8 cellular contexts compared by ENCODE assay signal in genomic region chr15:74614744-74615312, GRCh38. TPM values are rescaled to one million over a fixed set of nuclear protein-coding genes. Genes with fewer than 3 reads are reported as not detected.
A peak's percentile ranks its signal among the peaks of the same experiment; 100 is the strongest.
DNase-seq lines count a peak whose midpoint lies in the region; ATAC-seq, FAIRE-seq and TF ChIP-seq lines count a peak whose summit lies in the region.

No MANE protein-coding gene starts in this region.

- peaks cover 21 to 25% (median 24%) of the 10 kb centered on the region in 3 donors for H3K4me1 Mint-ChIP-seq in IgD-negative memory B cell

- H3K9me3 ChIP-seq in adrenal gland (replicated peaks in 1 of 3): no peaks in the 10 kb centered on the region
- no peaks in the 10 kb centered on the region for H3K9me3 ChIP-seq in right atrium auricular region

- H3K27ac Mint-ChIP-seq in IgD-negative memory B cell: peak overlapping the region; percentile 98 to 99 (median 99)

- intact Hi-C loops in adrenal gland (cut with DNase I): loop anchor here in 1 of 2 donors (10.0 kb wide), 1 partner anchor 70 kb away; the partner anchor contains the start of gene ARID3B

- TF ChIP-seq POLR2A in adrenal gland (IDR thresholded peaks at IDR 0.05): peak in 1 of 2 donors; percentile 32

- H3K4me1 ChIP-seq in adrenal gland (replicated peaks in 1 of 2) (peaks cover 9 to 33% of the 10 kb centered on the region in 2 donors), right atrium auricular region (peaks cover 0 to 57% of the 10 kb centered on the region in 2 donors)

- WGBS in adrenal gland, 4 donors: 0 to 1% (median 0%) methylated on average over 6 to 50 of the region's 50 CpGs

- no peaks in the 10 kb centered on the region for H3K27me3 ChIP-seq in adrenal gland
- no peaks in the 10 kb centered on the region for H3K27me3 ChIP-seq in right atrium auricular region

- H3K27me3 Mint-ChIP-seq in IgD-negative memory B cell: no peaks in the 10 kb centered on the region

- DNase-seq in D721Med (ENCODE audit: insufficient read length, low spot score) (peak; percentile 94), T follicular helper cell (ENCODE audit: low read depth) (peak; percentile 88), adrenal gland (peak; percentile 75 to 89 (median 81)), right atrium auricular region (ENCODE audit: low spot score) (peak; percentile 82), retina (peak; percentile 87), OCI-M2 (lab: John Stamatoyannopoulos, UW; ENCODE audit: unreplicated experiment) (no peak)

- H3K9me3 Mint-ChIP-seq in IgD-negative memory B cell: no peaks in the 10 kb centered on the region

- peak overlapping the region in 3 of 4 donors; percentile 44 to 60 (median 60) for H3K4me3 ChIP-seq in adrenal gland
- H3K4me3 ChIP-seq in right atrium auricular region: peak overlapping the region; percentile 95 to 96

- ATAC-seq in GM21526 (IDR thresholded peaks at IDR 0.05; ENCODE audit: low FRiP score, unreplicated experiment): peak; percentile 47

- peak overlapping the region; percentile 75 to 100 (median 98) for H3K27ac ChIP-seq in adrenal gland
- H3K27ac ChIP-seq in right atrium auricular region: peak overlapping the region; percentile 95 to 96

- H3K4me3 Mint-ChIP-seq in IgD-negative memory B cell: peak overlapping the region; percentile 93 to 98 (median 96)

- H3K36me3 ChIP-seq in adrenal gland (replicated peaks in 1 of 2) (peaks cover 0 to 10% of the 10 kb centered on the region in 2 donors), right atrium auricular region (peaks cover 11% of the 10 kb centered on the region)

- H3K36me3 Mint-ChIP-seq in IgD-negative memory B cell: no peaks in the 10 kb centered on the region

- no peak for FAIRE-seq in D721Med (lab: Jason Lieb, UNC)

- TF ChIP-seq CTCF in D721Med (IDR thresholded peaks at IDR 0.05; ENCODE audit: insufficient read depth, missing control alignments) (no peak), adrenal gland (IDR thresholded peaks at IDR 0.05) (no peak), right atrium auricular region (IDR thresholded peaks at IDR 0.05) (no peak)

RNA-seq across cellular contexts. Expression of gene CLK3, which starts 0.8 kb away (rescaled TPM):
- 86.2 TPM for polyA plus RNA-seq in IgD-negative memory B cell
- total RNA-seq in adrenal gland: 100 to 1,000 TPM in 2 of 8 donors, 10 to 100 TPM in 6; 26.2 to 123 (median 59.8) TPM
- 100 to 1,000 TPM in 2 of 3 donors, 10 to 100 TPM in 1; 71.2 to 160 (median 123) TPM for polyA plus RNA-seq in adrenal gland
- 10 to 100 TPM; 52.8 to 59.2 TPM for total RNA-seq in right atrium auricular region
